10 cellular contexts compared by ENCODE assay signal in the genomic region with DNA sequence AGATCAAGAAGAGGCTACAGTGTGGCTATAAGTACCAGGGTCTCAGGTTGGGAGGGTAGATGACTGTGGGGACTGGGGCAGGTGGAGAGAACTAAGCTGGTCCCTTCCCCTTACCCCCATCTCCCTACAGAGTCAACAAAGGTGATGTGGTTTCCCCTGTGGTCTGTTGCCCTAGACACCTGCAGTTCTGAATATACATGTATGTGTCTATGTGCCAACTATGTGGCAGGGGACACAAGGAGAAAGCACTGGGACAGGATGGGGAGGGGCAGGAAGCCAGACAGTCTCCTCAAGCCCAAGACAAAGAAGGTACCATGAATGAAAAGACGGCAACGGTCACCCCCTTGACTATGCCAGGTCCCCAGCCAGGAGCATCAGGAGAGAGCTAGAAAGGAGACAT. TPM values are rescaled to one million over a fixed set of nuclear protein-coding genes. Genes with fewer than 3 reads are reported as not detected.
A peak's percentile ranks its signal among the peaks of the same experiment; 100 is the strongest.
DNase-seq lines count a peak whose midpoint lies in the region; ATAC-seq, FAIRE-seq and TF ChIP-seq lines count a peak whose summit lies in the region.
"Had no signal": no experiment of that assay in that cellular context is flagged by ENCODE, and none has a peak within 500 bp of the region (broad histone marks: within the 10 kb centered on the region; RNA-seq: fewer than 3 reads in every experiment).

No MANE protein-coding gene starts in this region.

- H3K36me3 ChIP-seq in pancreas: no peaks in the 10 kb centered on the region

- H3K4me3 Mint-ChIP-seq in stimulated activated naive CD8-positive, alpha-beta T cell treated with anti-CD3 and anti-CD28 coated beads, Interleukin-15, Interleukin-2, amounts not matched to agents 100 ng/mL and 50 ng/mL, for 24 hours: no peak overlapping the region
- H3K4me3 Mint-ChIP-seq in activated naive CD8-positive, alpha-beta T cell treated with anti-CD3 and anti-CD28 coated beads for 36 hours: no peak overlapping the region
- H3K4me3 Mint-ChIP-seq in natural killer cell: no peak overlapping the region

- no peaks in the 10 kb centered on the region for H3K9me3 Mint-ChIP-seq in stimulated activated naive CD8-positive, alpha-beta T cell treated with anti-CD3 and anti-CD28 coated beads, Interleukin-15, Interleukin-2, amounts not matched to agents 100 ng/mL and 50 ng/mL, for 24 hours
- H3K9me3 Mint-ChIP-seq in activated naive CD8-positive, alpha-beta T cell treated with anti-CD3 and anti-CD28 coated beads for 36 hours: no peaks in the 10 kb centered on the region
- H3K9me3 Mint-ChIP-seq in natural killer cell: no peaks in the 10 kb centered on the region

- FAIRE-seq in pancreas (lab: Jason Lieb, UNC): no peak
- no peak for FAIRE-seq in urothelium cell line (lab: Jason Lieb, UNC)
- FAIRE-seq: colon had no signal

- intact Hi-C loops in natural killer cell (cut with micrococcal nuclease): no loop called here
- intact Hi-C loops in pancreas (cut with DNase I): no loop called here

- peaks cover 0 to 16% (median 8%) of the 10 kb centered on the region in 3 donors for H3K4me1 ChIP-seq in pancreas

- H3K27me3 ChIP-seq in pancreas: no peaks in the 10 kb centered on the region

- no peak for ATAC-seq in stimulated activated naive CD8-positive, alpha-beta T cell treated with anti-CD3 and anti-CD28 coated beads, Interleukin-15, Interleukin-2, amounts not matched to agents 100 U/mL and 50 U/mL, for 24 hours
- ATAC-seq in natural killer cell (no peak), pancreas (no peak), GM19035 (IDR thresholded peaks at IDR 0.05; ENCODE audit: unreplicated experiment) (no peak)

- no peaks in the 10 kb centered on the region for H3K9me3 ChIP-seq in pancreas

- no peaks in the 10 kb centered on the region for H3K36me3 Mint-ChIP-seq in stimulated activated naive CD8-positive, alpha-beta T cell treated with anti-CD3 and anti-CD28 coated beads, Interleukin-15, Interleukin-2, amounts not matched to agents 100 ng/mL and 50 ng/mL, for 24 hours (ENCODE audit: low read depth)
- H3K36me3 Mint-ChIP-seq in activated naive CD8-positive, alpha-beta T cell treated with anti-CD3 and anti-CD28 coated beads for 36 hours: no peaks in the 10 kb centered on the region
- H3K36me3 Mint-ChIP-seq in natural killer cell: no peaks in the 10 kb centered on the region

- WGBS in pancreas, 2 donors: 71 to 89% methylated on average over 2 of the region's 2 CpGs

- peak overlapping the region in 1 of 4 donors; percentile 48 for H3K27ac ChIP-seq in pancreas

- DNase-seq in stimulated activated naive CD8-positive, alpha-beta T cell treated with anti-CD3 and anti-CD28 coated beads, Interleukin-15, Interleukin-2, amounts not matched to agents 100 U/mL and 50 U/mL, for 24 hours: no peak
- DNase-seq in activated naive CD8-positive, alpha-beta T cell treated with anti-CD3 and anti-CD28 coated beads for 36 hours: no peak
- no peak for DNase-seq in natural killer cell
- no peak for DNase-seq in pancreas
- DNase-seq in GDM1 (lab: John Stamatoyannopoulos, UW): no peak
- DNase-seq in urothelium cell line (ENCODE audit: low spot score): no peak
- DNase-seq: head of caudate nucleus had no signal

- no peak for TF ChIP-seq CTCF in natural killer cell (IDR thresholded peaks at IDR 0.05)
- no peak for TF ChIP-seq CTCF in pancreas (IDR thresholded peaks at IDR 0.05)

- peaks cover 82% of the 10 kb centered on the region for H3K4me1 Mint-ChIP-seq in stimulated activated naive CD8-positive, alpha-beta T cell treated with anti-CD3 and anti-CD28 coated beads, Interleukin-15, Interleukin-2, amounts not matched to agents 100 ng/mL and 50 ng/mL, for 24 hours (ENCODE audit: low read depth)
- H3K4me1 Mint-ChIP-seq in activated naive CD8-positive, alpha-beta T cell treated with anti-CD3 and anti-CD28 coated beads for 36 hours: peaks cover 82% of the 10 kb centered on the region
- H3K4me1 Mint-ChIP-seq in natural killer cell: peaks cover 23 to 27% of the 10 kb centered on the region in 2 donors

- peak overlapping the region; percentile 85 for H3K27ac Mint-ChIP-seq in stimulated activated naive CD8-positive, alpha-beta T cell treated with anti-CD3 and anti-CD28 coated beads, Interleukin-15, Interleukin-2, amounts not matched to agents 100 ng/mL and 50 ng/mL, for 24 hours
- peak overlapping the region; percentile 92 for H3K27ac Mint-ChIP-seq in activated naive CD8-positive, alpha-beta T cell treated with anti-CD3 and anti-CD28 coated beads for 36 hours
- H3K27ac Mint-ChIP-seq in natural killer cell: peak overlapping the region; percentile 63 to 76

- H3K4me3 ChIP-seq in pancreas: no peak overlapping the region

- H3K27me3 Mint-ChIP-seq in stimulated activated naive CD8-positive, alpha-beta T cell treated with anti-CD3 and anti-CD28 coated beads, Interleukin-15, Interleukin-2, amounts not matched to agents 100 ng/mL and 50 ng/mL, for 24 hours: no peaks in the 10 kb centered on the region
- no peaks in the 10 kb centered on the region for H3K27me3 Mint-ChIP-seq in activated naive CD8-positive, alpha-beta T cell treated with anti-CD3 and anti-CD28 coated beads for 36 hours
- H3K27me3 Mint-ChIP-seq in natural killer cell (ENCODE audit: low read depth in 2 of 2): no peaks in the 10 kb centered on the region

RNA-seq across cellular contexts. Expression of a gene that starts 4.5 kb away (rescaled TPM):
- 100 to 1,000 TPM; 233 to 246 TPM for total RNA-seq in activated naive CD8-positive, alpha-beta T cell treated with anti-CD3 and anti-CD28 coated beads for 36 hours
- total RNA-seq in natural killer cell: 100 to 1,000 TPM; 141 to 235 (median 147) TPM
- total RNA-seq in pancreas: 10 to 100 TPM; 17.9 to 45.5 (median 20.1) TPM
- 10 to 100 TPM; 36.6 to 48.1 TPM for polyA plus RNA-seq in pancreas

RNA-seq across cellular contexts. Expression of a gene that starts 51.2 kb away (rescaled TPM):
- total RNA-seq in activated naive CD8-positive, alpha-beta T cell treated with anti-CD3 and anti-CD28 coated beads for 36 hours: 1 to 10 TPM; 5.4 to 6.0 TPM
- total RNA-seq in natural killer cell (1 to 10 TPM; 2.0 to 4.4 (median 3.4) TPM), pancreas (10 to 100 TPM; 12.2 to 17.2 (median 13.9) TPM)
- polyA plus RNA-seq in pancreas: 10 to 100 TPM; 12.4 to 14.2 TPM
